34 cellular contexts compared by ENCODE assay signal in the genomic region with DNA sequence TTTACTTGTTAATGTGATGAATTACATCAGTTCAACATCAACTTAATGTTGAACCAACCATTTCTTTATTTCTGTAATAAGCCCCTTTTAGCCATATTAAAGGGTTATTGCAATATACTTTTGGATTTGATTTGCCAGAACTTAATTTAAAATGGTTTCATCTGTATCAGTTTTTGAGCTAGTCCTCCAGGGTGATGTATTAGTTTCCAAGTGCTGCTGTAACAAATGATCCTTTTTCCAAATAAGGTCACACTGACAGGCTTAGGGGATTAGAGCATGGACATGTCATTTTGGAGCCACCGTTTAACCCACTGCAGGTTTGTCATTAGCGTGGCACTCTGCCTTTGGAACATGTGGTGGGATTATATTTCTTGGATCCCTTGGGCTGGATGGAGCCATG.
"Had no signal": no experiment of that assay in that cellular context is flagged by ENCODE, and none has a peak within 500 bp of the region (broad histone marks: within the 10 kb centered on the region; RNA-seq: fewer than 3 reads in every experiment).

No MANE protein-coding gene starts in this region.

- ATAC-seq: activated naive CD4-positive, alpha-beta T cell treated with anti-CD3 and anti-CD28 coated beads, Interleukin-2, amount 50 U/mL, for 72 hours; activated naive CD8-positive, alpha-beta T cell treated with anti-CD3 and anti-CD28 coated beads, Interleukin-2, amount 50 U/mL, for 24 hours; activated T-cell treated with anti-CD3 and anti-CD28 coated beads, Interleukin-2, amount 50 U/mL, for 4 hours; activated T-cell treated with anti-CD3 and anti-CD28 coated beads, Interleukin-2, amount 50 U/mL, for 72 hours; activated T-helper 17 cell treated with anti-CD3 and anti-CD28 coated beads, Interleukin-2, amount 50 U/mL, for 72 hours; body of pancreas had no signal

- DNase-seq: activated effector memory CD4-positive, alpha-beta T cell treated with anti-CD3 and anti-CD28 coated beads, Interleukin-2, amount 50 U/mL, for 16 hours; activated effector memory CD4-positive, alpha-beta T cell treated with Interleukin-2 at 50 U/mL for 16 hours; activated gamma-delta T cell; activated gamma-delta T cell treated with Interleukin-2 at 50 U/mL for 16 hours; activated naive CD4-positive, alpha-beta T cell; activated naive CD4-positive, alpha-beta T cell treated with anti-CD3 and anti-CD28 coated beads for 36 hours; activated naive CD4-positive, alpha-beta T cell treated with anti-CD3 and anti-CD28 coated beads, Interleukin-2, amount 10 ng/mL, durations not matched to agents 7 days and 5 days; activated naive CD4-positive, alpha-beta T cell treated with anti-CD3 and anti-CD28 coated beads, Interleukin-2, amount 50 U/mL, for 16 hours; activated naive CD4-positive, alpha-beta T cell treated with Interleukin-2 at 50 U/mL for 16 hours; activated naive CD8-positive, alpha-beta T cell treated with anti-CD3 and anti-CD28 coated beads for 36 hours; activated naive CD8-positive, alpha-beta T cell treated with anti-CD3 and anti-CD28 coated beads, Interleukin-2, amount 10 ng/mL, durations not matched to agents 7 days and 5 days; activated naive CD8-positive, alpha-beta T cell treated with anti-CD3 and anti-CD28 coated beads, Interleukin-2, amount 50 U/mL, for 24 hours; activated T-cell treated with anti-CD3 and anti-CD28 coated beads, Interleukin-2, amount 50 U/mL, for 1 hour; activated T-cell treated with anti-CD3 and anti-CD28 coated beads, Interleukin-2, amount 50 U/mL, for 24 hours; activated T-cell treated with anti-CD3 and anti-CD28 coated beads, Interleukin-2, amount 50 U/mL, for 4 hours; activated T-cell treated with anti-CD3 and anti-CD28 coated beads, Interleukin-2, amount 50 U/mL, for 48 hours; activated T-cell treated with anti-CD3 and anti-CD28 coated beads, Interleukin-2, amount 50 U/mL, for 72 hours; adrenal gland; amniotic stem cell; amygdala; anterior cingulate cortex; aorta; body of pancreas; brain microvascular endothelial cell; caudate nucleus; central memory CD4-positive, alpha-beta T cell; cerebellar nuclear complex had no signal

- H3K27me3 ChIP-seq: adrenal gland, ascending aorta, body of pancreas, brain microvascular endothelial cell, breast epithelium, cardiac muscle cell had no signal

- H3K4me1 ChIP-seq: adrenal gland, ascending aorta, body of pancreas, breast epithelium had no signal

- FAIRE-seq: astrocyte, bronchial epithelial cell had no signal

- H3K4me3 ChIP-seq: adrenal gland, ascending aorta, body of pancreas, breast epithelium, cardiac muscle cell had no signal

- H3K9me3 ChIP-seq: adrenal gland, ascending aorta, body of pancreas had no signal

- H3K27ac ChIP-seq: adrenal gland, ascending aorta, body of pancreas, brain microvascular endothelial cell, breast epithelium, cardiac muscle cell had no signal

- H3K36me3 ChIP-seq: adrenal gland, ascending aorta, brain microvascular endothelial cell, breast epithelium, cardiac muscle cell had no signal
